Comparison of ENCODE assay signal across 1 cellular context in genomic region chr2:196241175-196241574, GRCh38.
TF ChIP-seq lines count a peak whose summit lies in the region.

No MANE protein-coding gene starts in this region.

TF ChIP-seq in K562, 482 proteins besides CTCF, POLR2A, EP300 and RAD21 (continued from another document):
- TF ChIP-seq, protein P1, sequence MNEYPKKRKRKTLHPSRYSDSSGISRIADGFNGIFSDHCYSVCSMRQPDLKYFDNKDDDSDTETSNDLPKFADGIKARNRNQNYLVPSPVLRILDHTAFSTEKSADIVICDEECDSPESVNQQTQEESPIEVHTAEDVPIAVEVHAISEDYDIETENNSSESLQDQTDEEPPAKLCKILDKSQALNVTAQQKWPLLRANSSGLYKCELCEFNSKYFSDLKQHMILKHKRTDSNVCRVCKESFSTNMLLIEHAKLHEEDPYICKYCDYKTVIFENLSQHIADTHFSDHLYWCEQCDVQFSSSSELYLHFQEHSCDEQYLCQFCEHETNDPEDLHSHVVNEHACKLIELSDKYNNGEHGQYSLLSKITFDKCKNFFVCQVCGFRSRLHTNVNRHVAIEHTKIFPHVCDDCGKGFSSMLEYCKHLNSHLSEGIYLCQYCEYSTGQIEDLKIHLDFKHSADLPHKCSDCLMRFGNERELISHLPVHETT (CRISPR knock-in tag; conservative IDR thresholded peaks at IDR 0.05 in 1 of 2, IDR thresholded peaks at IDR 0.05 in 1 of 2), result no peak
- TF ChIP-seq MCM5 (IDR thresholded peaks at IDR 0.05; ENCODE audit: low read depth), result no peak
- no peak for TF ChIP-seq ARID2 (IDR thresholded peaks at IDR 0.05)
- TF ChIP-seq TFAP4 (CRISPR knock-in tag; IDR thresholded peaks at IDR 0.05; ENCODE audit: borderline replicate concordance), result no peak
- TF ChIP-seq KLF16 (IDR thresholded peaks at IDR 0.05), result no peak
- no peak for TF ChIP-seq ZNF436 (CRISPR knock-in tag; IDR thresholded peaks at IDR 0.05)
- TF ChIP-seq E4F1 (CRISPR knock-in tag; IDR thresholded peaks at IDR 0.05; ENCODE audit: borderline replicate concordance), result no peak
- no peak for TF ChIP-seq HNRNPLL (IDR thresholded peaks at IDR 0.05; ENCODE audit: low read depth, low read length, poor library complexity, severe bottlenecking)
- TF ChIP-seq PHTF2 (CRISPR knock-in tag; IDR thresholded peaks at IDR 0.05), result no peak
